8 cellular contexts compared by ENCODE assay signal in the genomic region with DNA sequence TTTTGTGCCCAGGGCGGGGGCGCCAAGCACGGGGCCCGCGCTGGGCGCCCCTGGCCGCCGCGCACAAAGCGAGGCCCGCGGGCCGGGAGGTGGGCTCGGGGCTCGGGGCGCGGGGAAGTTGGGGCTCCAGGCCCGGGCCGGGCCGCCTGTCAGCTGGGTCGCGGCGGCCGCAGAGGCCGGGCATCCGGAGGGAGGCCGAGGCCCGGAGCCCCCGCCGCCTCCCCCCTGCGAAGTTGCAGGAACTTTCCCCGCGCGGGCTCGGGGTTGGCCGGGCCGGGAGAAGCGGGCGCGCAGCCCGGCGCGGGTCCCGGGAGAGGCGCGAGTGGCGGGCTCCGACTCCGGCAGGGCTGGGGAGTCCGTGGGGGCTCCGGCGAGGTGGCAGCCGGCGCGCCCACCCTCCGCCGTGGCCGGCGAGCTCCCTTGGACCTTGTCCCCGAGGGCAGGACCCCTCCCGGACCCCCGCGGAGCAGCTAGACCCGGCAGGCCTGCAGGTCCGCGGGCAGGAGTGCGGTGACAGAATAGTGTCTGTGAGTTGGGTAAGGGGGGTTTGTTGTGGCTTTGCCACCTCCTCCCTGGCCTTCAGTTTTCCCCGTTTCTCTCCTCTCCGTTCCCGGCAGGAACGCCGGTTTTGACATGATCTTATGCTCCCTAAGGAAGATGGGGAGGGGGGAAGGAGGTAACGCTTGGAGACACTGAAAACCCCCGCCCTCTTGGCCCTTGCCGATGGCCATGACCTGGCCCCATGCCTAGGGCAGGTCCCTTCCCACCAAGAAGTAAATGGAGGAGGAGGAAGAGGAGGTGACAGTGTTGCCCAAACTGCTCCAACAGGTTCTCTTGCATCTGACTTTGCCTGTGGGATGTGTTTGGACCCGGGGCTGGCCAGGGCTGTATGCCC. TPM values are rescaled to one million over a fixed set of nuclear protein-coding genes. Genes with fewer than 3 reads are reported as not detected.
A peak's percentile ranks its signal among the peaks of the same experiment; 100 is the strongest.
DNase-seq lines count a peak whose midpoint lies in the region; ATAC-seq and TF ChIP-seq lines count a peak whose summit lies in the region.

No MANE protein-coding gene starts in this region.

- H3K36me3 Mint-ChIP-seq in H9 (ENCODE audit: insufficient read depth in 1 of 3, low read depth in 3 of 3) (no peaks in the 10 kb centered on the region; a peak in 1 of 7 replicates), memory B cell (no peaks in the 10 kb centered on the region), type B pancreatic cell (peaks cover 3% of the 10 kb centered on the region)

- peaks cover 2% of the 10 kb centered on the region; the same call in 1 of the 2 replicates for H3K27me3 ChIP-seq in H9 (ENCODE audit: insufficient read depth, low read length)
- H3K27me3 ChIP-seq in SJCRH30, result no peaks in the 10 kb centered on the region

- H3K79me1 ChIP-seq in H9 (ENCODE audit: insufficient read depth, low read depth, low read length, poor library complexity, severe bottlenecking), result no peaks in the 10 kb centered on the region

- H2BK5ac ChIP-seq in H9 (ENCODE audit: insufficient read length, low read length), result no peak overlapping the region

- no peak overlapping the region for H3K56ac ChIP-seq in H9 (ENCODE audit: insufficient read length, low read depth, low read length)

- H3K14ac ChIP-seq in H9 (ENCODE audit: insufficient read depth, low read length), result 0 out of 2 replicates have a peak overlapping the region, but pooled peaks have one; percentile 22

- no peak overlapping the region for H4K5ac ChIP-seq in H9 (ENCODE audit: insufficient read length, low read depth, low read length)

- no peak overlapping the region for H4K8ac ChIP-seq in H9 (replicated peaks; ENCODE audit: insufficient read length, low read depth, low read length)

- H3K9me3 Mint-ChIP-seq in H9 (no peaks in the 10 kb centered on the region), memory B cell (no peaks in the 10 kb centered on the region), type B pancreatic cell (no peaks in the 10 kb centered on the region)

- no peak overlapping the region for H3K27ac ChIP-seq in H9 (ENCODE audit: insufficient read length, low read depth, low read length)
- no peak overlapping the region for H3K27ac ChIP-seq in SJCRH30

- no peak overlapping the region for H2BK12ac ChIP-seq in H9 (ENCODE audit: insufficient read length, low read depth, low read length)

- no peak overlapping the region for H2BK15ac ChIP-seq in H9 (ENCODE audit: low read depth, low read length)

- no peak overlapping the region for H3K23ac ChIP-seq in H9 (ENCODE audit: insufficient read length, low read depth, low read length)

- peak overlapping the region; percentile 77 to 87 for H3K4me3 Mint-ChIP-seq in H9
- peak overlapping the region; percentile 83 for H3K4me3 Mint-ChIP-seq in memory B cell
- peak overlapping the region; percentile 92 for H3K4me3 Mint-ChIP-seq in type B pancreatic cell

- peak; percentile 6 for ATAC-seq in memory B cell (ENCODE audit: low read depth)

- H3K4me3 ChIP-seq in SJCRH30, result peak overlapping the region; percentile 73

- H3K9ac ChIP-seq in H9 (ENCODE audit: extremely low read depth, insufficient read length, low read length), result no peak overlapping the region

- peaks cover 36 to 49% of the 10 kb centered on the region in 2 experiments for H3K4me1 Mint-ChIP-seq in H9
- peaks cover 31% of the 10 kb centered on the region for H3K4me1 Mint-ChIP-seq in memory B cell
- peaks cover 43% of the 10 kb centered on the region for H3K4me1 Mint-ChIP-seq in type B pancreatic cell (ENCODE audit: unreplicated experiment)

- H3T11ph ChIP-seq in H9 (ENCODE audit: low read length), result no peak overlapping the region

- no peak overlapping the region for H3K4ac ChIP-seq in H9 (ENCODE audit: low read depth, low read length)

- H3K4me2 ChIP-seq in H9 (ENCODE audit: insufficient read depth, insufficient read length, low read length), result peak overlapping the region; percentile 65

- H3K18ac ChIP-seq in H9 (ENCODE audit: insufficient read length, low read depth, low read length), result no peak overlapping the region

- H4K20me1 ChIP-seq in H9 (ENCODE audit: control insufficient read depth, insufficient read depth, insufficient read length), result no peaks in the 10 kb centered on the region

- H3K27me3 Mint-ChIP-seq in H9 (ENCODE audit: low read depth), result peaks cover 4% of the 10 kb centered on the region
- no peaks in the 10 kb centered on the region for H3K27me3 Mint-ChIP-seq in memory B cell
- no peaks in the 10 kb centered on the region for H3K27me3 Mint-ChIP-seq in type B pancreatic cell

- H2BK20ac ChIP-seq in H9 (ENCODE audit: low read depth, low read length, poor library complexity, severe bottlenecking), result no peak overlapping the region

- no peak overlapping the region for H2BK120ac ChIP-seq in H9 (ENCODE audit: low read depth, low read length, poor library complexity, severe bottlenecking)

- H3K79me2 ChIP-seq in H9 (ENCODE audit: insufficient read depth, low read length), result peaks cover 2% of the 10 kb centered on the region; the same call in 1 of the 2 replicates

- H3K36me3 ChIP-seq in SJCRH30, result no peaks in the 10 kb centered on the region

- no peak overlapping the region for H2AK5ac ChIP-seq in H9 (ENCODE audit: insufficient read length, low read length)

- TF ChIP-seq CTCF in H9 (conservative IDR thresholded peaks at IDR 0.05) (no peak), type B pancreatic cell (conservative IDR thresholded peaks at IDR 0.05) (no peak)

- no CpG with 5 or more reads among the region's 76 CpGs for WGBS in H9 (ENCODE audit: extremely low coverage, insufficient read length, low lambda C conversion rate)

- no peak overlapping the region for H3K27ac Mint-ChIP-seq in H9
- H3K27ac Mint-ChIP-seq in memory B cell, result peak overlapping the region; percentile 74
- H3K27ac Mint-ChIP-seq in type B pancreatic cell, result peak overlapping the region; percentile 92

- H3K4me1 ChIP-seq in H9 (ENCODE audit: insufficient read depth, low read length), result peaks cover 10% of the 10 kb centered on the region; the same call in 1 of the 2 replicates
- no peaks in the 10 kb centered on the region for H3K4me1 ChIP-seq in SJCRH30

- H3K9me3 ChIP-seq in H9 (ENCODE audit: control insufficient read depth, low read depth, low read length), result no peaks in the 10 kb centered on the region
- H3K9me3 ChIP-seq in SJCRH30 (replicated peaks), result no peaks in the 10 kb centered on the region

- DNase-seq in Daoy (ENCODE audit: low read depth) (peak; percentile 30), H9 (no peak), SJCRH30 (peak in 1 of 2 experiments; percentile 40), dermis blood vessel endothelial cell (peak; percentile 48), memory B cell (ENCODE audit: low spot score in 2 of 2) (peak in 1 of 2 donors; percentile 46), type B pancreatic cell (ENCODE audit: extremely low spot score, unreplicated experiment) (no peak), NCI-H1436 (lab: John Stamatoyannopoulos, UW) (no peak), NCI-H526 treated with DMSO at 0.1 percent for 48 hours (lab: John Stamatoyannopoulos, UW) (no peak)

- H4K91ac ChIP-seq in H9 (ENCODE audit: insufficient read length, low read depth, low read length), result no peak overlapping the region

- H2AFZ ChIP-seq in H9 (ENCODE audit: low read length), result no peak overlapping the region

- peaks cover 15% of the 10 kb centered on the region for H3K23me2 ChIP-seq in H9 (ENCODE audit: insufficient read length, low read depth, low read length, poor library complexity, severe bottlenecking)

RNA-seq across cellular contexts. Expression of gene PHF2, which starts 0.9 kb away (rescaled TPM):
- 7.4 and 12.1 TPM in 2 replicates for total RNA-seq in Daoy (2014; rRNA removed; shearing (Covaris generic))
- total RNA-seq in H9 (2021) (17.4 and 18.8 TPM in 2 replicates), dermis blood vessel endothelial cell (16.0 and 16.3 TPM in 2 replicates), type B pancreatic cell (ENCODE audit: low replicate concordance) (28.1 and 34.7 TPM in 2 replicates)
- total RNA-seq in SJCRH30 (2014; rRNA removed; shearing (Covaris generic)), result 31.1 and 32.2 TPM in 2 replicates

Comparison
In these comparisons a context has a peak if more than half of its experiments do, and no peak if none do; other contexts are left out.
1. DNase-seq: peak in Daoy (single experiment) and dermis blood vessel endothelial cell (single experiment); none in H9 (single experiment), type B pancreatic cell (single experiment), NCI-H1436 (single experiment) and NCI-H526 treated with DMSO at 0.1 percent for 48 hours (single experiment).
2. H3K27ac Mint-ChIP-seq: peak in memory B cell (single experiment) and type B pancreatic cell (single experiment); none in H9 (0 of 3).
3. Peak in every context shown above with its lines, with median percentiles within 50 percentile points of each other: H3K4me3 Mint-ChIP-seq.